9 cellular contexts compared by ENCODE assay signal in the genomic region with DNA sequence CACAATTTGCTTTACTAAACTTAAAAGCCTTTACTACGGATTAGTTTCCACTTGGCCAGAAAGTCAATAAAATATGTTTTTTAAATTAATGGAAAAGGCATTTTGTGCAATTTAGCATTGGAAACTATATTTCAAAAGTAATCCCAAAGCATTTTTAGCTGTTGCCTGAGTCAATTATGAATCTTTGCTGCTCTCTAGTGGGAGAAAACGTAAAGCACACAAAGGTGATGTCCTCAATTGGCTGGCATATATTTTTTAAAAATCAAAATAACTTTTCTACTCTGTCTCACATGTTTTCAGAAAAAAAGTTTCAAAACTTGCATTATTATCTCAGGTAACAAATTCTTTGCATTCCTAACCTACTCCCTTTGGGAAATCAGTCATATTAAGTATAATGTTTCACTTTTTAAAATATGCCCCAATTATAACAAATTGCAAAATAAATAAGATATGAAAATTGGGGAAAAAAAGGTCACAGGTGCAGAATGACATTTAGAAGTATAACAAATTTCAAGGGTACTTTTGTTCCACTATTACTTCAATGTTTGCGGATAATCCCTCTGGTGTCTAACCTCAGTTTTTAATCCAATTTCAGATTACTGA. TPM values are rescaled to one million over a fixed set of nuclear protein-coding genes. Genes with fewer than 3 reads are reported as not detected.
DNase-seq lines count a peak whose midpoint lies in the region; ATAC-seq, FAIRE-seq and TF ChIP-seq lines count a peak whose summit lies in the region.
"Had no signal": no experiment of that assay in that cellular context is flagged by ENCODE, and none has a peak within 500 bp of the region (broad histone marks: within the 10 kb centered on the region; RNA-seq: fewer than 3 reads in every experiment).

No MANE protein-coding gene starts in this region.

- H3K27me3 ChIP-seq in esophagus muscularis mucosa: no peaks in the 10 kb centered on the region
- H3K27me3 ChIP-seq: BLaER1 had no signal

- H3K4me3 ChIP-seq in esophagus muscularis mucosa: no peak overlapping the region
- H3K4me3 ChIP-seq: BLaER1 had no signal

- H3K9me3 ChIP-seq in esophagus muscularis mucosa: no peaks in the 10 kb centered on the region
- H3K9me3 ChIP-seq: BLaER1 had no signal

- TF ChIP-seq EP300 in esophagus muscularis mucosa (IDR thresholded peaks at IDR 0.05): no peak

- DNase-seq in DMS153 treated with DMSO at 0.1 percent for 48 hours (lab: John Stamatoyannopoulos, UW; ENCODE audit: unreplicated experiment): peak; percentile 3
- DNase-seq in DMS153 (lab: John Stamatoyannopoulos, UW): no peak
- peak; percentile 46 for DNase-seq in HFFc6
- peak; percentile 33 for DNase-seq in RCC 7860 (ENCODE audit: low spot score)
- DNase-seq in esophagus muscularis mucosa (ENCODE audit: extremely low spot score): no peak
- DNase-seq in progenitor cell of endocrine pancreas (ENCODE audit: low spot score, unreplicated experiment): no peak
- no peak for DNase-seq in stimulated activated CD4-positive, alpha-beta T cell treated with anti-CD3 and anti-CD28 coated beads, Interleukin-15, amount 100 ng/mL, for 24 hours

- H3K36me3 Mint-ChIP-seq in HFFc6 (ENCODE audit: low read depth) (no peaks in the 10 kb centered on the region), progenitor cell of endocrine pancreas (ENCODE audit: insufficient read depth) (no peaks in the 10 kb centered on the region)

- no peak overlapping the region for H3K27ac ChIP-seq in esophagus muscularis mucosa (replicated peaks in 1 of 4)
- H3K27ac ChIP-seq: BLaER1 had no signal

- no peaks in the 10 kb centered on the region for H3K36me3 ChIP-seq in esophagus muscularis mucosa
- H3K36me3 ChIP-seq: BLaER1 had no signal

- 25% methylated on average over 3 of the region's 3 CpGs for WGBS in esophagus muscularis mucosa

- no peak for ATAC-seq in HG02938 (IDR thresholded peaks at IDR 0.05; ENCODE audit: unreplicated experiment)

- no peak overlapping the region for H3K27ac Mint-ChIP-seq in HFFc6
- no peak overlapping the region for H3K27ac Mint-ChIP-seq in progenitor cell of endocrine pancreas

- H3K4me1 Mint-ChIP-seq in HFFc6 (ENCODE audit: low read depth): no peaks in the 10 kb centered on the region; the same call in 1 of the 2 replicates
- H3K4me1 Mint-ChIP-seq in progenitor cell of endocrine pancreas (ENCODE audit: low read depth): no peaks in the 10 kb centered on the region

- FAIRE-seq in RCC 7860 (lab: Jason Lieb, UNC): peak; percentile 75

- H3K4me1 ChIP-seq in esophagus muscularis mucosa: no peaks in the 10 kb centered on the region
- H3K4me1 ChIP-seq: BLaER1 had no signal

- intact Hi-C loops in esophagus muscularis mucosa (cut with DNase I): loop anchor here (2.0 to 5.0 kb wide), 2 partner anchors 61 to 216 kb away; no protein-coding TSS in a partner anchor

- H3K9me3 Mint-ChIP-seq in HFFc6 (no peaks in the 10 kb centered on the region), progenitor cell of endocrine pancreas (ENCODE audit: low read depth) (peaks cover 3% of the 10 kb centered on the region)

- TF ChIP-seq CTCF in HFFc6 (IDR thresholded peaks at IDR 0.05) (peak; percentile 85), esophagus muscularis mucosa (IDR thresholded peaks at IDR 0.05) (peak; percentile 65 to 67 (median 67)), progenitor cell of endocrine pancreas (IDR thresholded peaks at IDR 0.05; ENCODE audit: unreplicated experiment) (peak; percentile 95)

- 0 out of 2 replicates have a peak, but pooled peaks cover 1% of the 10 kb centered on the region for H3K27me3 Mint-ChIP-seq in HFFc6 (ENCODE audit: insufficient read depth)
- no peaks in the 10 kb centered on the region for H3K27me3 Mint-ChIP-seq in progenitor cell of endocrine pancreas

- no peak overlapping the region for H3K4me3 Mint-ChIP-seq in HFFc6
- no peak overlapping the region for H3K4me3 Mint-ChIP-seq in progenitor cell of endocrine pancreas (ENCODE audit: low read depth)

- no peak for TF ChIP-seq POLR2A in esophagus muscularis mucosa (IDR thresholded peaks at IDR 0.05; ENCODE audit: low read depth)

RNA-seq across cellular contexts. Expression of a gene that starts 47.2 kb away (rescaled TPM):
- not detected for total RNA-seq in HFFc6 (2021; fragmentation: NEBNext Ultra II Directional; extraction: Animal tissue kit (Norgen Biotek cat#: 25700))
- not detected for total RNA-seq in esophagus muscularis mucosa
- total RNA-seq in progenitor cell of endocrine pancreas: not detected in 2 replicates

Comparison
In these comparisons a context has a peak if more than half of its experiments do, and no peak if none do; other contexts are left out.
1. DNase-seq: peak in DMS153 treated with DMSO at 0.1 percent for 48 hours (single experiment), HFFc6 (single experiment) and RCC 7860 (single experiment); none in DMS153 (single experiment), esophagus muscularis mucosa (single experiment), progenitor cell of endocrine pancreas (single experiment) and stimulated activated CD4-positive, alpha-beta T cell treated with anti-CD3 and anti-CD28 coated beads, Interleukin-15, amount 100 ng/mL, for 24 hours (single experiment).
2. Peak in every context shown above with its lines, with median percentiles within 50 percentile points of each other: CTCF ChIP-seq.